22 cellular contexts compared by ENCODE assay signal in genomic region chr21:44419679-44420078, GRCh38. TPM values are rescaled to one million over a fixed set of nuclear protein-coding genes. Genes with fewer than 3 reads are reported as not detected.
A peak's percentile ranks its signal among the peaks of the same experiment; 100 is the strongest.
DNase-seq lines count a peak whose midpoint lies in the region; ATAC-seq, FAIRE-seq and TF ChIP-seq lines count a peak whose summit lies in the region.
"Had no signal": no experiment of that assay in that cellular context is flagged by ENCODE, and none has a peak within 500 bp of the region (broad histone marks: within the 10 kb centered on the region; RNA-seq: fewer than 3 reads in every experiment).

No MANE protein-coding gene starts in this region.

- peak overlapping the region; percentile 7 for H3K27ac Mint-ChIP-seq in memory B cell
- no peak overlapping the region for H3K27ac Mint-ChIP-seq in activated T-helper 1 cell treated with anti-CD3 and anti-CD28 coated beads, Interleukin-12 subunit alpha, Interleukin-12 subunit beta, Interleukin-2, Interleukin-4 antibody, amounts not matched to agents 30 ng/mL and 10 ng/mL and 1 ng/mL, durations not matched to agents 14 hours and 24 hours and 36 hours

- H3K4me1 Mint-ChIP-seq in memory B cell, result peaks cover 12% of the 10 kb centered on the region
- no peaks in the 10 kb centered on the region for H3K4me1 Mint-ChIP-seq in activated T-helper 1 cell treated with anti-CD3 and anti-CD28 coated beads, Interleukin-12 subunit alpha, Interleukin-12 subunit beta, Interleukin-2, Interleukin-4 antibody, amounts not matched to agents 30 ng/mL and 10 ng/mL and 1 ng/mL, durations not matched to agents 14 hours and 24 hours and 36 hours (ENCODE audit: low read depth)
- H3K4me1 Mint-ChIP-seq: CD4-positive, CD25-positive, alpha-beta regulatory T cell had no signal

- H3K9ac ChIP-seq in K562 (ENCODE audit: insufficient read depth in 1 of 2, low read depth in 2 of 2, low read length in 2 of 2), result no peak overlapping the region
- H3K9ac ChIP-seq: GM23248, KMS-11 had no signal

- in situ Hi-C loops in K562 (cut with MboI), result no loop called here

- H3K9me3 Mint-ChIP-seq in memory B cell, result peaks cover 4% of the 10 kb centered on the region
- H3K9me3 Mint-ChIP-seq in activated T-helper 1 cell treated with anti-CD3 and anti-CD28 coated beads, Interleukin-12 subunit alpha, Interleukin-12 subunit beta, Interleukin-2, Interleukin-4 antibody, amounts not matched to agents 30 ng/mL and 10 ng/mL and 1 ng/mL, durations not matched to agents 14 hours and 24 hours and 36 hours, result peaks cover 9% of the 10 kb centered on the region

- no peak for TF ChIP-seq EP300 in K562 (IDR thresholded peaks at IDR 0.05; ENCODE audit: low read length)

- no peaks in the 10 kb centered on the region for H3K9me1 ChIP-seq in K562 (ENCODE audit: control insufficient read depth, insufficient read depth, low read length)

- H2AFZ ChIP-seq in K562 (ENCODE audit: low read depth, low read length), result no peak overlapping the region
- H2AFZ ChIP-seq: GM23248 had no signal

- H3K27ac ChIP-seq in heart right ventricle (no peak overlapping the region), K562 (ENCODE audit: extremely low read depth, low read depth, low read length) (no peak overlapping the region; the same call in 2 of the 3 replicates)
- H3K27ac ChIP-seq: GM23248, HL-60, KMS-11, Peyer's patch had no signal

- H3K27me3 Mint-ChIP-seq in memory B cell, result no peaks in the 10 kb centered on the region
- H3K27me3 Mint-ChIP-seq in activated T-helper 1 cell treated with anti-CD3 and anti-CD28 coated beads, Interleukin-12 subunit alpha, Interleukin-12 subunit beta, Interleukin-2, Interleukin-4 antibody, amounts not matched to agents 30 ng/mL and 10 ng/mL and 1 ng/mL, durations not matched to agents 14 hours and 24 hours and 36 hours (ENCODE audit: insufficient read depth), result peaks cover 1% of the 10 kb centered on the region
- H3K27me3 Mint-ChIP-seq: CD4-positive, CD25-positive, alpha-beta regulatory T cell had no signal

- H3K27me3 ChIP-seq in heart right ventricle (peaks cover 0 to 19% (median 10%) of the 10 kb centered on the region in 7 donors), K562 (ENCODE audit: control insufficient read depth in 2 of 2, insufficient read depth in 2 of 2, low read length in 2 of 2) (peaks cover 8 to 38% of the 10 kb centered on the region in 2 experiments; a peak in 3 of 5 replicates)
- H3K27me3 ChIP-seq: Peyer's patch had no signal

- H3K4me2 ChIP-seq in K562 (ENCODE audit: insufficient read depth, low read length), result no peak overlapping the region
- H3K4me2 ChIP-seq: KMS-11 had no signal

- CTCF ChIA-PET in K562 (lab: Yijun Ruan, JAX; ENCODE audit: low intra/inter-chr PET ratio), result no interaction called here

- H3K9me3 ChIP-seq in heart right ventricle, result no peaks in the 10 kb centered on the region
- H3K9me3 ChIP-seq in K562 (replicated peaks; ENCODE audit: control insufficient read depth, insufficient read depth, low read depth, low read length), result peaks cover 3% of the 10 kb centered on the region
- H3K9me3 ChIP-seq: Peyer's patch had no signal

- peaks cover 8% of the 10 kb centered on the region for H3K36me3 Mint-ChIP-seq in memory B cell
- peaks cover 9% of the 10 kb centered on the region for H3K36me3 Mint-ChIP-seq in activated T-helper 1 cell treated with anti-CD3 and anti-CD28 coated beads, Interleukin-12 subunit alpha, Interleukin-12 subunit beta, Interleukin-2, Interleukin-4 antibody, amounts not matched to agents 30 ng/mL and 10 ng/mL and 1 ng/mL, durations not matched to agents 14 hours and 24 hours and 36 hours (ENCODE audit: low read depth)
- H3K36me3 Mint-ChIP-seq: CD4-positive, CD25-positive, alpha-beta regulatory T cell had no signal

- H3K79me2 ChIP-seq in K562 (ENCODE audit: control insufficient read depth, insufficient read depth, low read length), result no peaks in the 10 kb centered on the region

- no peaks in the 10 kb centered on the region for H3K4me1 ChIP-seq in heart right ventricle
- H3K4me1 ChIP-seq in K562 (replicated peaks in 1 of 2; ENCODE audit: control insufficient read depth in 2 of 2, insufficient read depth in 2 of 2, low read length in 2 of 2), result peaks cover 0 to 20% of the 10 kb centered on the region in 2 experiments; a peak in 2 of 5 replicates
- H3K4me1 ChIP-seq: Peyer's patch had no signal

- POLR2A ChIA-PET in K562 (lab: Yijun Ruan, JAX), result no interaction called here

- H3K4me3 Mint-ChIP-seq in memory B cell, result no peak overlapping the region
- no peak overlapping the region for H3K4me3 Mint-ChIP-seq in activated T-helper 1 cell treated with anti-CD3 and anti-CD28 coated beads, Interleukin-12 subunit alpha, Interleukin-12 subunit beta, Interleukin-2, Interleukin-4 antibody, amounts not matched to agents 30 ng/mL and 10 ng/mL and 1 ng/mL, durations not matched to agents 14 hours and 24 hours and 36 hours
- H3K4me3 Mint-ChIP-seq: CD4-positive, CD25-positive, alpha-beta regulatory T cell had no signal

- TF ChIP-seq CTCF in heart right ventricle (IDR thresholded peaks at IDR 0.05) (no peak), K562 (IDR thresholded peaks at IDR 0.05 in 2 of 3, conservative IDR thresholded peaks at IDR 0.05 in 1 of 3; ENCODE audit: insufficient read depth in 2 of 3, low read depth in 1 of 3, low read length in 3 of 3) (no peak)

- H3K4me3 ChIP-seq in heart right ventricle, result no peak overlapping the region
- no peak overlapping the region for H3K4me3 ChIP-seq in K562
- H3K4me3 ChIP-seq: GM23248, Peyer's patch had no signal

- intact Hi-C loops in Right ventricle myocardium superior (cut with DNase I) (no loop called here), heart right ventricle (cut with DNase I) (no loop called here), K562 (cut with micrococcal nuclease) (no loop called here)
- intact Hi-C loops in activated T-helper 1 cell treated with anti-CD3 and anti-CD28 coated beads, Interleukin-12 subunit alpha, Interleukin-12 subunit beta, Interleukin-2, Interleukin-4 antibody, amounts not matched to agents 30 ng/mL and 10 ng/mL and 1 ng/mL, durations not matched to agents 14 hours and 24 hours and 36 hours (cut with micrococcal nuclease), result no loop called here

- no peak for TF ChIP-seq POLR2A in K562 (conservative IDR thresholded peaks at IDR 0.05)

- 90 to 96% methylated on average over 3 of the region's 3 CpGs for WGBS in heart right ventricle, 2 donors
- 4% methylated on average over 3 of the region's 3 CpGs for WGBS in K562 (ENCODE audit: insufficient coverage, low coverage, missing lambda C conversion rate)

- no peak for TF ChIP-seq RAD21 in K562 (CRISPR knock-in tag; conservative IDR thresholded peaks at IDR 0.05 in 1 of 2, IDR thresholded peaks at IDR 0.05 in 1 of 2)

- no TSS peak for BruUV-seq in K562 (replicated peaks; lab: Mats Ljungman, UMichigan)

- peak; percentile 11 for FAIRE-seq in K562 (lab: Jason Lieb, UNC)
- FAIRE-seq in urothelium cell line (lab: Jason Lieb, UNC), result peak; percentile 100
- FAIRE-seq: G401.6 had no signal

- no peaks in the 10 kb centered on the region for H4K20me1 ChIP-seq in K562 (replicated peaks; ENCODE audit: control insufficient read depth, insufficient read depth, low read length)

- no peak for ATAC-seq in Right ventricle myocardium superior (ENCODE audit: poor library complexity)
- no peak for ATAC-seq in heart right ventricle
- no peak for ATAC-seq in K562
- ATAC-seq in memory B cell (ENCODE audit: low read depth), result no peak
- ATAC-seq in GM18520 (IDR thresholded peaks at IDR 0.05; ENCODE audit: unreplicated experiment), result no peak

- DNase-seq in Right ventricle myocardium superior (peak; percentile 6), heart right ventricle (no peak), K562 (ENCODE audit: extremely low read depth in 1 of 4, low spot score in 3 of 4) (no peak), memory B cell (ENCODE audit: low spot score in 2 of 2) (no peak), urothelium cell line (ENCODE audit: low spot score) (no peak)
- DNase-seq in activated T-helper 1 cell treated with anti-CD3 and anti-CD28 coated beads, Interleukin-12 subunit alpha, Interleukin-12 subunit beta, Interleukin-2, Interleukin-4 antibody, amounts not matched to agents 30 ng/mL and 10 ng/mL and 1 ng/mL, durations not matched to agents 14 hours and 24 hours and 36 hours (ENCODE audit: low spot score), result no peak
- DNase-seq: AML-193; Calu3; CD4-positive, CD25-positive, alpha-beta regulatory T cell; DMS79 treated with DMSO at 0.1 percent for 48 hours; GM23248; NCI-H1092 treated with DMSO at 0.1 percent for 48 hours; NCI-H187 treated with DMSO at 0.1 percent for 48 hours; NCI-H2171 treated with DMSO at 0.1 percent for 48 hours; NCI-H510A; SIG-M5 had no signal

- H3K36me3 ChIP-seq in heart right ventricle (peaks cover 0 to 71% (median 0%) of the 10 kb centered on the region in 9 donors), K562 (ENCODE audit: control insufficient read depth, insufficient read depth, low read length) (no peaks in the 10 kb centered on the region)
- H3K36me3 ChIP-seq: Peyer's patch had no signal

RNA-seq across cellular contexts. Expression of gene LRRC3, which starts 35.6 kb away (rescaled TPM):
- total RNA-seq in Right ventricle myocardium superior, result 2.7 TPM
- 1 to 10 TPM; 1.2 to 3.2 (median 2.1) TPM for total RNA-seq in heart right ventricle
- 1 to 10 TPM; 1.2 to 2.3 TPM for polyA plus RNA-seq in heart right ventricle
- total RNA-seq in K562 (2011; cell fraction: chromatin; rRNA removed; ENCODE audit: low replicate concordance), result 0.07 and 0.25 TPM in 2 replicates
- 0.17 and 0.26 TPM in 2 replicates for total RNA-seq in K562 (2011; cell fraction: nucleolus; rRNA removed)
- 0.07 and 0.15 TPM in 2 replicates for total RNA-seq in K562 (2011; cell fraction: nucleoplasm; rRNA removed)
- not detected in 2 replicates for total RNA-seq in K562 (2014; rRNA removed)
- not detected in 2 replicates for total RNA-seq in K562 (2014; rRNA removed; fragmentation: Illumina TruSeq; extraction: Trizol)
- total RNA-seq in K562 (2015; rRNA removed; fragmentation: Illumina TruSeq; extraction: Trizol), result not detected in 2 replicates
- 0.04 TPM in 2 replicates for total RNA-seq in K562 (2021)
- 0.03 and 0.04 TPM in 2 replicates for polyA plus RNA-seq in K562 (2011; rRNA removed)
- polyA plus RNA-seq in K562 (2011; cell fraction: cytosol; rRNA removed), result 0.04 and 0.07 TPM in 2 replicates
- polyA plus RNA-seq in K562 (2011; cell fraction: nucleus; rRNA removed), result 0.03 and 0.04 TPM in 2 replicates
- polyA plus RNA-seq in K562 (2012), result 0.03 and 0.04 TPM in 2 replicates
- polyA plus RNA-seq in K562 (2014; fragmentation: Illumina TruSeq; extraction: Trizol), result not detected in 2 replicates
- polyA plus RNA-seq in K562 (2014; fragmentation: Nextera tagmentation; extraction: Ambion mirVana), result not detected
- 0.03 TPM in 1 of 2 replicates, not detected in the other for polyA plus RNA-seq in K562 (2014; rRNA removed)
- polyA minus RNA-seq in K562 (2011; rRNA and poly(A)+ RNA removed), result 0.07 TPM in 1 of 2 replicates, not detected in the other
- not detected in 2 replicates for polyA minus RNA-seq in K562 (2011; cell fraction: cytosol; rRNA and poly(A)+ RNA removed)
- polyA minus RNA-seq in K562 (2011; cell fraction: nucleus; rRNA and poly(A)+ RNA removed), result under 0.01 and 0.13 TPM in 2 replicates
- 1.8 and 1.9 TPM in 2 replicates for total RNA-seq in activated T-helper 1 cell treated with anti-CD3 and anti-CD28 coated beads, Interleukin-12 subunit alpha, Interleukin-12 subunit beta, Interleukin-2, Interleukin-4 antibody, amounts not matched to agents 30 ng/mL and 10 ng/mL and 1 ng/mL, durations not matched to agents 14 hours and 24 hours and 36 hours
- total RNA-seq: MCF 10A had no signal
